ENCODE assay signal across 9 cellular contexts in genomic region chr17:72121164-72122001, GRCh38. TPM values are rescaled to one million over a fixed set of nuclear protein-coding genes. Genes with fewer than 3 reads are reported as not detected.
DNase-seq lines count a peak whose midpoint lies in the region; ATAC-seq and TF ChIP-seq lines count a peak whose summit lies in the region.
"Had no signal": no experiment of that assay in that cellular context is flagged by ENCODE, and none has a peak within 500 bp of the region (broad histone marks: within the 10 kb centered on the region; RNA-seq: fewer than 3 reads in every experiment).

No MANE protein-coding gene starts in this region.

- in situ Hi-C loops in astrocyte of the cerebellum (cut with HindIII; ENCODE audit: low sequenced_read_pairs), result no loop called here

- no peaks in the 10 kb centered on the region for H3K9me3 ChIP-seq in stomach

- peak; percentile 32 for ATAC-seq in GM18909 (IDR thresholded peaks at IDR 0.05; ENCODE audit: poor library complexity, unreplicated experiment)

- DNase-seq in AG04449 (ENCODE audit: low read depth, low spot score) (no peak), HK-2 (ENCODE audit: unreplicated experiment) (peak; percentile 56), astrocyte of the cerebellum (ENCODE audit: low read depth) (no peak), islet precursor cell (peak; percentile 84), stomach (peak; percentile 50), hippocampal formation (lab: John Stamatoyannopoulos, UW) (no peak), dermis blood vessel endothelial cell (no peak)

- POLR2A ChIA-PET in AG04449 (lab: Yijun Ruan, JAX), result interaction anchor here (0.6 to 1.2 kb wide), 5 partner anchors 218 to 625 kb away, joined by 3 to 5 read pairs (median 3); no protein-coding TSS in a partner anchor

- TF ChIP-seq POLR2A in stomach (IDR thresholded peaks at IDR 0.05), result no peak

- TF ChIP-seq CTCF in AG04449 (IDR thresholded peaks at IDR 0.05; ENCODE audit: insufficient read depth, low read length, missing control alignments) (peak; percentile 9), astrocyte of the cerebellum (IDR thresholded peaks at IDR 0.05; ENCODE audit: low read depth, low read length, missing control alignments) (peak; percentile 29), stomach (IDR thresholded peaks at IDR 0.05) (no peak)

- peaks cover 43 to 78% (median 72%) of the 10 kb centered on the region in 4 donors for H3K4me1 ChIP-seq in stomach

- H3K4me3 ChIP-seq in AG04449 (ENCODE audit: low read depth, low read length), result peak overlapping the region; percentile 65
- H3K4me3 ChIP-seq in astrocyte of the cerebellum (ENCODE audit: low read depth, low read length), result peak overlapping the region; percentile 97
- peak overlapping the region; percentile 53 to 74 (median 66) for H3K4me3 ChIP-seq in stomach

- H3K27me3 ChIP-seq in stomach, result peaks cover 12 to 82% (median 48%) of the 10 kb centered on the region in 3 donors

- CTCF ChIA-PET in AG04449 (lab: Yijun Ruan, JAX), result interaction anchor here (1.0 to 3.4 kb wide), 10 partner anchors 15 to 1355 kb away, joined by 3 to 13 read pairs (median 6); no protein-coding TSS in a partner anchor

- no peak for TF ChIP-seq EP300 in stomach (IDR thresholded peaks at IDR 0.05)

- peaks cover 0 to 6% (median 0%) of the 10 kb centered on the region in 4 donors for H3K36me3 ChIP-seq in stomach

- intact Hi-C loops in stomach (cut with DNase I; ENCODE audit: low total_unique reads), result no loop called here

- peak overlapping the region; percentile 88 to 91 (median 90) for H3K27ac ChIP-seq in stomach

- 1 to 6% (median 2%) methylated on average over 12 to 88 of the region's 88 CpGs for WGBS in stomach, 5 donors

RNA-seq across cellular contexts. Expression of gene SOX9, which starts 0.6 kb away (rescaled TPM):
- total RNA-seq in stomach, result 10 to 100 TPM in 4 of 5 donors, 1 to 10 TPM in 1; 5.8 to 69.5 (median 34.9) TPM
- 10 to 100 TPM in 2 of 3 donors, 1 to 10 TPM in 1; 7.8 to 15.4 (median 10.5) TPM for polyA plus RNA-seq in stomach
- total RNA-seq in dermis blood vessel endothelial cell, result 0.17 TPM in 1 of 2 replicates, not detected in the other
- total RNA-seq: pulmonary artery endothelial cell had no signal

Comparison
In these comparisons a context has a peak if more than half of its experiments do, and no peak if none do; other contexts are left out.
1. DNase-seq: peak in HK-2 (single experiment), islet precursor cell (single experiment) and stomach (single experiment); none in AG04449 (single experiment), astrocyte of the cerebellum (single experiment), hippocampal formation (0 of 2) and dermis blood vessel endothelial cell (single experiment).
2. CTCF ChIP-seq: peak in AG04449 (single experiment) and astrocyte of the cerebellum (single experiment); none in stomach (0 of 7).
3. Peak in every context shown above with its lines, with median percentiles within 50 percentile points of each other: H3K4me3 ChIP-seq.